In genomic region chr12:27548301-27549199, GRCh38 we compare ENCODE assay signal across 10 cellular contexts. TPM values are rescaled to one million over a fixed set of nuclear protein-coding genes. Genes with fewer than 3 reads are reported as not detected.
A peak's percentile ranks its signal among the peaks of the same experiment; 100 is the strongest.
DNase-seq lines count a peak whose midpoint lies in the region; ATAC-seq and TF ChIP-seq lines count a peak whose summit lies in the region.
"Had no signal": no experiment of that assay in that cellular context is flagged by ENCODE, and none has a peak within 500 bp of the region (broad histone marks: within the 10 kb centered on the region; RNA-seq: fewer than 3 reads in every experiment).

No MANE protein-coding gene starts in this region.

- H3K27ac ChIP-seq in SJSA1 (peak overlapping the region; percentile 95), gastroesophageal sphincter (peak overlapping the region; percentile 20 to 68 (median 32))

- 87 to 96% methylated on average over 3 to 6 of the region's 8 CpGs for WGBS in gastroesophageal sphincter (ENCODE audit: low coverage in 1 of 2), 2 donors

- no peak for TF ChIP-seq EP300 in gastroesophageal sphincter (IDR thresholded peaks at IDR 0.05)

- H3K4me3 ChIP-seq in SJSA1 (no peak overlapping the region), gastroesophageal sphincter (no peak overlapping the region)

- H3K27ac Mint-ChIP-seq in stimulated activated naive CD8-positive, alpha-beta T cell treated with anti-CD3 and anti-CD28 coated beads, Interleukin-15, Interleukin-2, amounts not matched to agents 100 ng/mL and 50 ng/mL, for 24 hours: peak overlapping the region; percentile 54
- H3K27ac Mint-ChIP-seq: activated CD8-positive, alpha-beta memory T cell treated with anti-CD3 and anti-CD28 coated beads, Interleukin-2, amount 10 ng/mL, durations not matched to agents 7 days and 5 days; T-helper 1 cell treated with Interleukin-12 subunit alpha and Interleukin-12 subunit beta and Interleukin-4 antibody, amounts not matched to agents 30 μg/mL and 1 μg/mL, for 36 hours had no signal

- TF ChIP-seq CTCF in gastroesophageal sphincter (IDR thresholded peaks at IDR 0.05): no peak

- H3K36me3 ChIP-seq in SJSA1: no peaks in the 10 kb centered on the region
- H3K36me3 ChIP-seq in gastroesophageal sphincter: no peaks in the 10 kb centered on the region

- DNase-seq in LHCN-M2 (ENCODE audit: low read depth): peak; percentile 26
- DNase-seq in SJSA1 (ENCODE audit: low read depth in 1 of 2, low spot score in 2 of 2): no peak
- DNase-seq in dermis blood vessel endothelial cell: no peak
- no peak for DNase-seq in RPMI8226
- no peak for DNase-seq in effector CD4-positive, alpha-beta T cell
- DNase-seq: activated CD8-positive, alpha-beta memory T cell treated with anti-CD3 and anti-CD28 coated beads, Interleukin-2, amount 10 ng/mL, durations not matched to agents 7 days and 5 days; DMS153 had no signal

- no peak for ATAC-seq in gastroesophageal sphincter
- ATAC-seq: activated CD8-positive, alpha-beta memory T cell treated with anti-CD3 and anti-CD28 coated beads, Interleukin-2, amount 10 ng/mL, durations not matched to agents 7 days and 5 days had no signal

- no peaks in the 10 kb centered on the region for H3K9me3 ChIP-seq in SJSA1 (replicated peaks)
- H3K9me3 ChIP-seq in gastroesophageal sphincter: no peaks in the 10 kb centered on the region

- H3K4me3 Mint-ChIP-seq in stimulated activated naive CD8-positive, alpha-beta T cell treated with anti-CD3 and anti-CD28 coated beads, Interleukin-15, Interleukin-2, amounts not matched to agents 100 ng/mL and 50 ng/mL, for 24 hours: no peak overlapping the region
- H3K4me3 Mint-ChIP-seq: activated CD8-positive, alpha-beta memory T cell treated with anti-CD3 and anti-CD28 coated beads, Interleukin-2, amount 10 ng/mL, durations not matched to agents 7 days and 5 days; T-helper 1 cell treated with Interleukin-12 subunit alpha and Interleukin-12 subunit beta and Interleukin-4 antibody, amounts not matched to agents 30 μg/mL and 1 μg/mL, for 36 hours had no signal

- H3K4me1 Mint-ChIP-seq in stimulated activated naive CD8-positive, alpha-beta T cell treated with anti-CD3 and anti-CD28 coated beads, Interleukin-15, Interleukin-2, amounts not matched to agents 100 ng/mL and 50 ng/mL, for 24 hours (ENCODE audit: low read depth): peaks cover 28% of the 10 kb centered on the region
- H3K4me1 Mint-ChIP-seq: activated CD8-positive, alpha-beta memory T cell treated with anti-CD3 and anti-CD28 coated beads, Interleukin-2, amount 10 ng/mL, durations not matched to agents 7 days and 5 days had no signal

- TF ChIP-seq POLR2A in gastroesophageal sphincter (IDR thresholded peaks at IDR 0.05): no peak

- no peaks in the 10 kb centered on the region for H3K36me3 Mint-ChIP-seq in stimulated activated naive CD8-positive, alpha-beta T cell treated with anti-CD3 and anti-CD28 coated beads, Interleukin-15, Interleukin-2, amounts not matched to agents 100 ng/mL and 50 ng/mL, for 24 hours (ENCODE audit: low read depth)
- H3K36me3 Mint-ChIP-seq: activated CD8-positive, alpha-beta memory T cell treated with anti-CD3 and anti-CD28 coated beads, Interleukin-2, amount 10 ng/mL, durations not matched to agents 7 days and 5 days had no signal

- H3K4me1 ChIP-seq in SJSA1 (replicated peaks) (peaks cover 38% of the 10 kb centered on the region), gastroesophageal sphincter (peaks cover 14 to 75% (median 29%) of the 10 kb centered on the region in 3 donors)

- no peaks in the 10 kb centered on the region for H3K9me3 Mint-ChIP-seq in stimulated activated naive CD8-positive, alpha-beta T cell treated with anti-CD3 and anti-CD28 coated beads, Interleukin-15, Interleukin-2, amounts not matched to agents 100 ng/mL and 50 ng/mL, for 24 hours
- H3K9me3 Mint-ChIP-seq: T-helper 1 cell treated with Interleukin-12 subunit alpha and Interleukin-12 subunit beta and Interleukin-4 antibody, amounts not matched to agents 30 μg/mL and 1 μg/mL, for 36 hours had no signal

- H3K27me3 Mint-ChIP-seq in stimulated activated naive CD8-positive, alpha-beta T cell treated with anti-CD3 and anti-CD28 coated beads, Interleukin-15, Interleukin-2, amounts not matched to agents 100 ng/mL and 50 ng/mL, for 24 hours: peaks cover 13% of the 10 kb centered on the region

- no peaks in the 10 kb centered on the region for H3K27me3 ChIP-seq in SJSA1 (replicated peaks)
- no peaks in the 10 kb centered on the region for H3K27me3 ChIP-seq in gastroesophageal sphincter

RNA-seq across cellular contexts. Expression of gene PPFIBP1, which starts 24.5 kb away (rescaled TPM):
- total RNA-seq in LHCN-M2 (2014; rRNA removed) (102 and 121 TPM in 2 replicates), gastroesophageal sphincter (10 to 100 TPM; 70.7 to 78.7 (median 72.5) TPM), dermis blood vessel endothelial cell (354 and 576 TPM in 2 replicates)
- polyA plus RNA-seq in LHCN-M2 (2012): 49.8 TPM
- total RNA-seq in SJSA1 (2014; rRNA removed; shearing (Covaris generic)): 52.9 and 86.9 TPM in 2 replicates
